In the genomic region with DNA sequence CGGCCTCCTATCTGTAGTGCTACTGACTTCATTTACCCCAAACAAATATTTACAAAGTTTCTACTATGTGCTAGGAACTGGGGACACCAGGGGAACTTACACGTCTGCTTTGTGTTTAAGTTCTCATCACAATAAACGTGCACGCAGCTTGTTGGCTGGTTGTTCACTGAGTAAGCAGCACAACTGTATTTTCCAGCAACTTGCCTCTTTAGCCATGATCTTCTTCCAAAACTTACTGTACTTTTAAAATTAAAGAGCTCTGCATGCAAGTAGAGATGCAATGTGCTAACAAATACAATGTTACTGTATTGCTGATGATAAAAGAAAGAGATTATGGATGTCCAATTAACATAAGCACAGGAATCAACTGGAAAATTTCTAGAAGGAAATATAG, we compare ENCODE assay signal across 11 cellular contexts.
A peak's percentile ranks its signal among the peaks of the same experiment; 100 is the strongest.
DNase-seq lines count a peak whose midpoint lies in the region; ATAC-seq, FAIRE-seq and TF ChIP-seq lines count a peak whose summit lies in the region.
"Had no signal": no experiment of that assay in that cellular context is flagged by ENCODE, and none has a peak within 500 bp of the region (broad histone marks: within the 10 kb centered on the region; RNA-seq: fewer than 3 reads in every experiment).

No MANE protein-coding gene starts in this region.

- H3K27me3 Mint-ChIP-seq in activated naive CD4-positive, alpha-beta T cell treated with anti-CD3 and anti-CD28 coated beads, Interleukin-2, amount 10 ng/mL, durations not matched to agents 7 days and 5 days, result no peaks in the 10 kb centered on the region
- H3K27me3 Mint-ChIP-seq in astrocyte (ENCODE audit: low read depth, unreplicated experiment), result no peaks in the 10 kb centered on the region

- H3K27ac ChIP-seq in astrocyte (ENCODE audit: low read depth, low read length), result peak overlapping the region; percentile 80
- peak overlapping the region; percentile 86 to 90 for H3K27ac ChIP-seq in lung (ENCODE audit: low read depth in 1 of 2, low read length in 1 of 2)
- H3K27ac ChIP-seq in transverse colon, result peak overlapping the region; percentile 80 to 90 (median 82)

- 43 to 63% methylated on average over 4 of the region's 4 CpGs for WGBS in lung, 2 donors
- WGBS in transverse colon (ENCODE audit: low coverage in 1 of 2), 2 donors, result 38 to 51% methylated on average over 4 of the region's 4 CpGs

- H3K27ac Mint-ChIP-seq in activated naive CD4-positive, alpha-beta T cell treated with anti-CD3 and anti-CD28 coated beads, Interleukin-2, amount 10 ng/mL, durations not matched to agents 7 days and 5 days, result peak overlapping the region; percentile 88
- H3K27ac Mint-ChIP-seq in activated naive CD4-positive, alpha-beta T cell treated with anti-CD3 and anti-CD28 coated beads, Interleukin-2, amount 50 U/mL, for 72 hours, result peak overlapping the region in 1 of 2 donors; percentile 85
- peak overlapping the region; percentile 94 for H3K27ac Mint-ChIP-seq in astrocyte (ENCODE audit: unreplicated experiment)

- peaks cover 25% of the 10 kb centered on the region for H3K36me3 Mint-ChIP-seq in activated naive CD4-positive, alpha-beta T cell treated with anti-CD3 and anti-CD28 coated beads, Interleukin-2, amount 10 ng/mL, durations not matched to agents 7 days and 5 days
- H3K36me3 Mint-ChIP-seq in activated naive CD4-positive, alpha-beta T cell treated with anti-CD3 and anti-CD28 coated beads, Interleukin-2, amount 50 U/mL, for 72 hours, result peaks cover 0 to 10% of the 10 kb centered on the region in 2 donors
- peaks cover 2% of the 10 kb centered on the region for H3K36me3 Mint-ChIP-seq in astrocyte (ENCODE audit: low read depth, unreplicated experiment)

- no peaks in the 10 kb centered on the region for H3K27me3 ChIP-seq in astrocyte (ENCODE audit: insufficient read depth, low read length)
- no peaks in the 10 kb centered on the region for H3K27me3 ChIP-seq in lung (ENCODE audit: control insufficient read depth, insufficient read depth)
- no peaks in the 10 kb centered on the region for H3K27me3 ChIP-seq in transverse colon

- H3K9me3 ChIP-seq in astrocyte (ENCODE audit: insufficient read depth, low read depth, low read length) (no peaks in the 10 kb centered on the region), lung (ENCODE audit: control insufficient read depth in 2 of 2, insufficient read depth in 1 of 2, low read length in 1 of 2) (no peaks in the 10 kb centered on the region), transverse colon (no peaks in the 10 kb centered on the region)

- H3K9ac ChIP-seq in astrocyte (ENCODE audit: low read length), result peak overlapping the region; percentile 41

- H3K4me3 ChIP-seq in astrocyte (ENCODE audit: insufficient read depth, low read depth, low read length), result peak overlapping the region; percentile 31
- no peak overlapping the region for H3K4me3 ChIP-seq in lung
- no peak overlapping the region for H3K4me3 ChIP-seq in transverse colon

- peaks cover 69% of the 10 kb centered on the region for H3K4me1 Mint-ChIP-seq in activated naive CD4-positive, alpha-beta T cell treated with anti-CD3 and anti-CD28 coated beads, Interleukin-2, amount 10 ng/mL, durations not matched to agents 7 days and 5 days
- peaks cover 88% of the 10 kb centered on the region for H3K4me1 Mint-ChIP-seq in astrocyte (ENCODE audit: low read depth, unreplicated experiment)

- H3K4me3 Mint-ChIP-seq in activated naive CD4-positive, alpha-beta T cell treated with anti-CD3 and anti-CD28 coated beads, Interleukin-2, amount 10 ng/mL, durations not matched to agents 7 days and 5 days, result peak overlapping the region; percentile 25
- peak overlapping the region; percentile 11 for H3K4me3 Mint-ChIP-seq in astrocyte (ENCODE audit: unreplicated experiment)

- intact Hi-C loops in transverse colon (cut with DNase I; ENCODE audit: low total_unique reads), result no loop called here

- no peak for TF ChIP-seq EP300 in transverse colon (IDR thresholded peaks at IDR 0.05; ENCODE audit: low read depth)

- H3K4me2 ChIP-seq in astrocyte (ENCODE audit: low read length), result peak overlapping the region; percentile 79

- H3K4me1 ChIP-seq in astrocyte (ENCODE audit: insufficient read depth, low read length) (peaks cover 46% of the 10 kb centered on the region), lung (ENCODE audit: control insufficient read depth in 2 of 2, insufficient read depth in 2 of 2, low read length in 2 of 2) (peaks cover 42 to 43% of the 10 kb centered on the region in 2 donors), transverse colon (peaks cover 32 to 53% (median 36%) of the 10 kb centered on the region in 4 donors)

- in situ Hi-C loops in transverse colon (cut with MboI; ENCODE audit: low pct_ligation_motif_present in 1 of 4, low pct_unique_long_range_greater_than_20kb in 1 of 4, low sequenced_read_pairs in 3 of 4), result no loop called here

- no peak for DNase-seq in activated naive CD4-positive, alpha-beta T cell treated with anti-CD3 and anti-CD28 coated beads, Interleukin-2, amount 10 ng/mL, durations not matched to agents 7 days and 5 days
- no peak for DNase-seq in activated naive CD4-positive, alpha-beta T cell treated with anti-CD3 and anti-CD28 coated beads, Interleukin-2, amount 50 U/mL, for 72 hours (ENCODE audit: low spot score in 2 of 2)
- DNase-seq in astrocyte (ENCODE audit: low read depth), result peak; percentile 46
- no peak for DNase-seq in lung (ENCODE audit: low spot score)
- no peak for DNase-seq in transverse colon
- DNase-seq in NOMO-1 treated with DMSO at 0.1 percent for 48 hours (lab: John Stamatoyannopoulos, UW; ENCODE audit: unreplicated experiment), result no peak
- no peak for DNase-seq in dedifferentiated amniotic fluid mesenchymal stem cell (ENCODE audit: extremely low spot score)
- DNase-seq: activated CD8-positive, alpha-beta memory T cell treated with anti-CD3 and anti-CD28 coated beads for 24 hours; AML-193; NCI-H187 had no signal

- CTCF ChIA-PET in activated naive CD4-positive, alpha-beta T cell treated with anti-CD3 and anti-CD28 coated beads, Interleukin-2, amount 10 ng/mL, durations not matched to agents 7 days and 5 days (lab: Charles Lee), result interaction anchor here (1.2 to 3.5 kb wide), 9 partner anchors 9 to 66 kb away, joined by 3 to 18 read pairs (median 5); partner anchors contain the start of gene RAPGEF1

- H3K9me3 Mint-ChIP-seq in activated naive CD4-positive, alpha-beta T cell treated with anti-CD3 and anti-CD28 coated beads, Interleukin-2, amount 10 ng/mL, durations not matched to agents 7 days and 5 days, result no peaks in the 10 kb centered on the region
- H3K9me3 Mint-ChIP-seq in activated naive CD4-positive, alpha-beta T cell treated with anti-CD3 and anti-CD28 coated beads, Interleukin-2, amount 50 U/mL, for 72 hours, result no peaks in the 10 kb centered on the region
- H3K9me3 Mint-ChIP-seq in astrocyte (ENCODE audit: unreplicated experiment), result peaks cover 3% of the 10 kb centered on the region

- H2AFZ ChIP-seq in astrocyte (ENCODE audit: low read depth, low read length), result no peak overlapping the region

- TF ChIP-seq CTCF in astrocyte (IDR thresholded peaks at IDR 0.05; ENCODE audit: insufficient read depth, low read depth, low read length) (no peak), lung (IDR thresholded peaks at IDR 0.05; ENCODE audit: control extremely low read depth, extremely low read depth) (no peak), transverse colon (IDR thresholded peaks at IDR 0.05) (no peak)

- FAIRE-seq in astrocyte (lab: Jason Lieb, UNC), result no peak

- H4K20me1 ChIP-seq in astrocyte (ENCODE audit: insufficient read depth, low read length), result peaks cover 49% of the 10 kb centered on the region

- no peak for TF ChIP-seq POLR2A in transverse colon (IDR thresholded peaks at IDR 0.05)

- peaks cover 41% of the 10 kb centered on the region for H3K79me2 ChIP-seq in astrocyte (ENCODE audit: insufficient read depth, low read length)

- no peaks in the 10 kb centered on the region for H3K36me3 ChIP-seq in astrocyte (ENCODE audit: insufficient read depth, low read length)
- no peaks in the 10 kb centered on the region for H3K36me3 ChIP-seq in lung (ENCODE audit: control insufficient read depth in 2 of 2, insufficient read depth in 2 of 2, low read length in 2 of 2)
- H3K36me3 ChIP-seq in transverse colon, result no peaks in the 10 kb centered on the region

- no peak for ATAC-seq in activated naive CD4-positive, alpha-beta T cell treated with anti-CD3 and anti-CD28 coated beads, Interleukin-2, amount 50 U/mL, for 72 hours
- no peak for ATAC-seq in lung (ENCODE audit: insufficient read depth, low FRiP score)
- no peak for ATAC-seq in GM21526 (IDR thresholded peaks at IDR 0.05; ENCODE audit: low FRiP score, unreplicated experiment)
